In genomic region chrX:100874240-100874798, GRCh38 we compare ENCODE assay signal across 16 cellular contexts. TPM values are rescaled to one million over a fixed set of nuclear protein-coding genes. Genes with fewer than 3 reads are reported as not detected.
"Had no signal": no experiment of that assay in that cellular context is flagged by ENCODE, and none has a peak within 500 bp of the region (broad histone marks: within the 10 kb centered on the region; RNA-seq: fewer than 3 reads in every experiment).

Gene NOX1 (minus strand): TSS chrX:100874359. CDS start chrX:100874139, 220 bp downstream.

- FAIRE-seq: small intestine had no signal

- H3K36me3 ChIP-seq: lower lobe of right lung, thyroid gland had no signal

- H3K27me3 ChIP-seq: thyroid gland had no signal

- ATAC-seq: activated CD8-positive, alpha-beta T cell treated with anti-CD3 and anti-CD28 coated beads for 36 hours; effector memory CD8-positive, alpha-beta T cell; lower lobe of right lung; naive thymus-derived CD4-positive, alpha-beta T cell; T-cell had no signal

- DNase-seq: activated CD4-positive, alpha-beta T cell treated with anti-CD3 and anti-CD28 coated beads for 4 hours; activated CD8-positive, alpha-beta memory T cell treated with anti-CD3 and anti-CD28 coated beads, Interleukin-2, amount 50 U/mL, for 4 hours; activated CD8-positive, alpha-beta T cell treated with anti-CD3 and anti-CD28 coated beads for 36 hours; activated naive CD4-positive, alpha-beta T cell; caudate nucleus; effector memory CD8-positive, alpha-beta T cell; hypothalamus; lower lobe of right lung; midbrain; naive thymus-derived CD4-positive, alpha-beta T cell; retina; small intestine; T-cell; T1000; thyroid gland had no signal

- H3K4me3 ChIP-seq: lower lobe of right lung, thyroid gland had no signal

- H3K27ac ChIP-seq: epithelial cell of prostate, lower lobe of right lung, thyroid gland had no signal

- H3K9me3 ChIP-seq: lower lobe of right lung, thyroid gland had no signal

- H3K4me1 ChIP-seq: lower lobe of right lung, thyroid gland had no signal

RNA-seq across cellular contexts. Expression of gene NOX1, which starts in this region (rescaled TPM):
- total RNA-seq: activated CD8-positive, alpha-beta T cell treated with anti-CD3 and anti-CD28 coated beads for 36 hours; lower lobe of right lung; naive thymus-derived CD4-positive, alpha-beta T cell; T-cell; thyroid gland had no signal
- polyA plus RNA-seq: small intestine had no signal
